ENCODE assay signal across 20 cellular contexts in genomic region chr13:23922005-23922932, GRCh38. TPM values are rescaled to one million over a fixed set of nuclear protein-coding genes. Genes with fewer than 3 reads are reported as not detected.
DNase-seq lines count a peak whose midpoint lies in the region; ATAC-seq, FAIRE-seq and TF ChIP-seq lines count a peak whose summit lies in the region.
"Had no signal": no experiment of that assay in that cellular context is flagged by ENCODE, and none has a peak within 500 bp of the region (broad histone marks: within the 10 kb centered on the region; RNA-seq: fewer than 3 reads in every experiment).

No MANE protein-coding gene starts in this region.

- H2BK5ac ChIP-seq in H1 (ENCODE audit: low read depth, low read length) (peak overlapping the region; percentile 45; the same call in 1 of the 2 replicates), mesenchymal stem cell (ENCODE audit: low read depth, low read length, poor library complexity, severe bottlenecking) (no peak overlapping the region)

- H2AFZ ChIP-seq in H1 (ENCODE audit: low read length), result peak overlapping the region; percentile 59; the same call in 1 of the 2 replicates
- H2AFZ ChIP-seq in mesenchymal stem cell (ENCODE audit: low read depth, low read length), result no peak overlapping the region
- H2AFZ ChIP-seq: parathyroid adenoma had no signal

- H3K9me3 ChIP-seq in H1 (ENCODE audit: insufficient read depth in 2 of 2, low read depth in 1 of 2, low read length in 1 of 2) (no peaks in the 10 kb centered on the region), mesenchymal stem cell (ENCODE audit: control insufficient read depth, low read length) (no peaks in the 10 kb centered on the region)
- H3K9me3 ChIP-seq: SK-N-SH had no signal

- H3K9ac ChIP-seq in H1 (replicated peaks in 1 of 4; ENCODE audit: extremely low read depth in 1 of 4, low read depth in 3 of 4, low read length in 3 of 4), result no peak overlapping the region
- no peak overlapping the region for H3K9ac ChIP-seq in mesenchymal stem cell (ENCODE audit: low read length)
- H3K9ac ChIP-seq: parathyroid adenoma, SK-N-SH had no signal

- H4K8ac ChIP-seq in H1 (ENCODE audit: extremely low read depth, insufficient read depth, low read length) (no peak overlapping the region), mesenchymal stem cell (ENCODE audit: low read length) (no peak overlapping the region)

- WGBS in H1 (ENCODE audit: extremely low coverage in 1 of 2, insufficient coverage in 1 of 2, insufficient read length in 1 of 2, insufficient replicate concordance in 2 of 2, low coverage in 1 of 2, low lambda C conversion rate in 2 of 2, missing lambda C conversion rate in 1 of 2), 2 experiments, result 75% methylated on average over 5 of the region's 5 CpGs; no CpG with 5 or more reads in 1 of the 2 experiments
- WGBS in mesenchymal stem cell, result 80% methylated on average over 5 of the region's 5 CpGs

- H3K79me2 ChIP-seq in H1 (ENCODE audit: control insufficient read depth in 1 of 2, insufficient read depth in 2 of 2, low read length in 2 of 2), result no peaks in the 10 kb centered on the region
- H3K79me2 ChIP-seq: parathyroid adenoma had no signal

- H2BK15ac ChIP-seq in H1 (ENCODE audit: low read length) (0 out of 2 replicates have a peak overlapping the region, but pooled peaks have one; percentile 48), mesenchymal stem cell (ENCODE audit: low read depth, poor library complexity, severe bottlenecking) (no peak overlapping the region)

- POLR2A ChIA-PET in H1 (lab: Charles Lee; ENCODE audit: partially characterized antibody), result interaction anchor here (0.7 kb wide), 1 partner anchor 306 kb away, joined by 3 read pairs; no protein-coding TSS in a partner anchor

- no peak overlapping the region for H4K5ac ChIP-seq in H1 (ENCODE audit: insufficient read length, low read depth, low read length)

- no peak for TF ChIP-seq EP300 in H1 (IDR thresholded peaks at IDR 0.05; ENCODE audit: borderline replicate concordance in 1 of 2, low read depth in 2 of 2, low read length in 2 of 2)

- no peak for TF ChIP-seq RAD21 in H1 (IDR thresholded peaks at IDR 0.05 in 1 of 2, conservative IDR thresholded peaks at IDR 0.05 in 1 of 2; ENCODE audit: low read depth in 2 of 2, low read length in 2 of 2)

- FAIRE-seq in H1 (lab: Jason Lieb, UNC), result no peak

- no peaks in the 10 kb centered on the region for H3K23me2 ChIP-seq in H1 (ENCODE audit: low read depth, low read length)

- H3K36me3 ChIP-seq in H1 (ENCODE audit: control insufficient read depth in 2 of 4, insufficient read depth in 4 of 4, low read length in 3 of 4) (no peaks in the 10 kb centered on the region), mesenchymal stem cell (ENCODE audit: control insufficient read depth in 1 of 2, insufficient read depth in 2 of 2, low read depth in 1 of 2, low read length in 2 of 2) (no peaks in the 10 kb centered on the region)
- H3K36me3 ChIP-seq: brain microvascular endothelial cell had no signal

- peak; percentile 20 for DNase-seq in DMS53 treated with DMSO at 0.1 percent for 48 hours (lab: John Stamatoyannopoulos, UW; ENCODE audit: unreplicated experiment)
- peak; percentile 25 for DNase-seq in HT1080 (ENCODE audit: low read depth)
- DNase-seq in H1 (ENCODE audit: low read depth in 1 of 2, low spot score in 2 of 2), result no peak
- DNase-seq in mesenchymal stem cell, result no peak
- DNase-seq in iPS-NIHi11 (ENCODE audit: low spot score), result no peak
- no peak for DNase-seq in stimulated activated CD8-positive, alpha-beta memory T cell treated with anti-CD3 and anti-CD28 coated beads, Interleukin-4, amount 100 ng/mL, for 48 hours
- DNase-seq: activated CD4-positive, alpha-beta memory T cell treated with anti-CD3 and anti-CD28 coated beads for 36 hours; activated CD4-positive, CD25-positive, alpha-beta regulatory T cell; activated effector memory CD4-positive, alpha-beta T cell treated with anti-CD3 and anti-CD28 coated beads, Interleukin-2, amount 50 U/mL, for 16 hours had no signal

- H3K4me2 ChIP-seq in H1 (ENCODE audit: insufficient read depth in 1 of 2, low read depth in 2 of 2, low read length in 2 of 2), result no peak overlapping the region
- no peak overlapping the region for H3K4me2 ChIP-seq in mesenchymal stem cell (ENCODE audit: low read length, poor library complexity, severe bottlenecking)
- H3K4me2 ChIP-seq: SK-N-SH had no signal

- peak overlapping the region; percentile 64 for H2BK12ac ChIP-seq in H1 (ENCODE audit: low read depth, low read length)
- no peak overlapping the region for H2BK12ac ChIP-seq in mesenchymal stem cell (ENCODE audit: low read length in 2 of 2)

- H3K4ac ChIP-seq in H1 (replicated peaks; ENCODE audit: insufficient read length, low read depth, low read length), result no peak overlapping the region
- no peak overlapping the region for H3K4ac ChIP-seq in mesenchymal stem cell (ENCODE audit: low read depth in 1 of 2, low read length in 2 of 2)

- H3K18ac ChIP-seq in H1 (ENCODE audit: extremely low read depth, low read length) (peak overlapping the region; percentile 41; the same call in 1 of the 2 replicates), mesenchymal stem cell (ENCODE audit: low read depth in 1 of 2, low read length in 2 of 2) (no peak overlapping the region)

- H4K20me1 ChIP-seq in H1 (replicated peaks in 1 of 2; ENCODE audit: control insufficient read depth in 1 of 2, insufficient read depth in 2 of 2, low read length in 2 of 2), result no peaks in the 10 kb centered on the region

- H2BK120ac ChIP-seq in H1 (replicated peaks; ENCODE audit: low read depth, low read length), result peak overlapping the region; percentile 18
- no peak overlapping the region for H2BK120ac ChIP-seq in mesenchymal stem cell (ENCODE audit: low read depth, low read length)

- TF ChIP-seq CTCF in H1 (IDR thresholded peaks at IDR 0.05; ENCODE audit: control extremely low read depth in 1 of 3, insufficient read depth in 1 of 3, low read depth in 1 of 3, low read length in 3 of 3), result no peak

- H3K4me3 ChIP-seq in H1 (ENCODE audit: extremely low read depth in 1 of 4, insufficient read depth in 2 of 4, low read depth in 3 of 4, low read length in 4 of 4) (peak overlapping the region in 1 of 4 experiments; percentile 38; a peak in 1 of 8 replicates), mesenchymal stem cell (ENCODE audit: insufficient read depth in 1 of 2, low read depth in 1 of 2, low read length in 2 of 2) (no peak overlapping the region)
- H3K4me3 ChIP-seq: coronary artery had no signal

- H2AK5ac ChIP-seq in H1 (ENCODE audit: low read depth, low read length) (no peak overlapping the region), mesenchymal stem cell (ENCODE audit: low read length, severe bottlenecking) (peak overlapping the region; percentile 44)

- H3K79me1 ChIP-seq in H1 (ENCODE audit: low read depth, low read length) (no peaks in the 10 kb centered on the region), mesenchymal stem cell (replicated peaks; ENCODE audit: low read length, poor library complexity, severe bottlenecking) (no peaks in the 10 kb centered on the region)

- CTCF ChIA-PET in H1 (lab: Charles Lee; ENCODE audit: partially characterized antibody), result interaction anchor here (0.6 to 4.9 kb wide), 19 partner anchors 8 to 390 kb away, joined by 3 to 37 read pairs (median 3); no protein-coding TSS in a partner anchor

- ATAC-seq in GM18868 (IDR thresholded peaks at IDR 0.05; ENCODE audit: unreplicated experiment), result no peak
- no peak for ATAC-seq in GM21423 (IDR thresholded peaks at IDR 0.05; ENCODE audit: unreplicated experiment)

- H3K27me3 ChIP-seq in H1 (replicated peaks in 1 of 4; ENCODE audit: control insufficient read depth in 3 of 4, extremely low read depth in 1 of 4, insufficient read depth in 3 of 4, low read length in 3 of 4), result no peaks in the 10 kb centered on the region
- H3K27me3 ChIP-seq in mesenchymal stem cell (ENCODE audit: control insufficient read depth in 1 of 2, insufficient read depth in 1 of 2, low read length in 2 of 2), result peaks cover 0 to 6% of the 10 kb centered on the region in 2 experiments
- H3K27me3 ChIP-seq: brain microvascular endothelial cell had no signal

- H3K4me1 ChIP-seq in H1 (replicated peaks in 1 of 4; ENCODE audit: control insufficient read depth in 3 of 4, insufficient read depth in 4 of 4, low read length in 3 of 4), result peaks cover 0 to 6% (median 4%) of the 10 kb centered on the region in 4 experiments; a peak in 3 of 7 replicates
- H3K4me1 ChIP-seq in mesenchymal stem cell (ENCODE audit: control insufficient read depth, insufficient read depth, low read depth, low read length), result no peaks in the 10 kb centered on the region
- H3K4me1 ChIP-seq: parathyroid adenoma had no signal

- H4K91ac ChIP-seq in H1 (replicated peaks; ENCODE audit: insufficient read length, low read length) (peak overlapping the region; percentile 44), mesenchymal stem cell (ENCODE audit: low read length) (no peak overlapping the region)

- no peak overlapping the region for H3K14ac ChIP-seq in H1 (ENCODE audit: insufficient read length)
- H3K14ac ChIP-seq in mesenchymal stem cell (ENCODE audit: low read length in 2 of 2), result no peak overlapping the region

- H3K27ac ChIP-seq in H1 (ENCODE audit: low read depth, low read length) (no peak overlapping the region), mesenchymal stem cell (ENCODE audit: low read length, poor library complexity, severe bottlenecking) (no peak overlapping the region)
- H3K27ac ChIP-seq: brain microvascular endothelial cell, coronary artery, parathyroid adenoma, RWPE1 had no signal

- peak overlapping the region; percentile 83; the same call in 1 of the 2 replicates for H2BK20ac ChIP-seq in H1 (ENCODE audit: low read length)

- H3K23ac ChIP-seq in H1 (ENCODE audit: insufficient read length) (no peak overlapping the region), mesenchymal stem cell (ENCODE audit: low read length in 2 of 2) (no peak overlapping the region)

- no peak overlapping the region for H3K56ac ChIP-seq in H1 (replicated peaks; ENCODE audit: insufficient read length, low read depth, low read length)

- no peak for TF ChIP-seq POLR2A in H1 (IDR thresholded peaks at IDR 0.05; ENCODE audit: control extremely low read depth in 1 of 2, low read depth in 2 of 2, low read length in 2 of 2)

RNA-seq across cellular contexts. Expression of gene C1QTNF9B, which starts 25.0 kb away (rescaled TPM):
- total RNA-seq in HT1080 (2014; rRNA removed; shearing (Covaris generic)), result 0.72 and 0.84 TPM in 2 replicates
- polyA plus RNA-seq in HT1080 (2015; cell fraction: cytosol; rRNA removed), result 0.49 and 1.2 TPM in 2 replicates
- 9.9 and 17.1 TPM in 2 replicates for polyA plus RNA-seq in HT1080 (2015; cell fraction: nucleus; rRNA removed)
- not detected in 2 replicates for total RNA-seq in H1 (2021; fragmentation: NEBNext Ultra II Directional; extraction: Animal tissue kit (Norgen Biotek cat#: 25700))
- polyA plus RNA-seq in H1 (2011; rRNA removed), result 0.09 and 0.11 TPM in 2 replicates
- 0.34 TPM for polyA plus RNA-seq in H1 (2011; cell fraction: cytosol; rRNA removed)
- polyA plus RNA-seq in H1 (2011; cell fraction: nucleus; rRNA removed), result 0.39 TPM
- polyA plus RNA-seq in H1 (2012, experiment 1 of 2), result 0.23 to 0.50 TPM (median 0.29 TPM) in 3 of 4 replicates, not detected in the other
- polyA plus RNA-seq in H1 (2012, experiment 2 of 2), result not detected
- polyA plus RNA-seq in H1 (2013, experiment 1 of 2), result 0.08 TPM
- polyA plus RNA-seq in H1 (2013, experiment 2 of 2), result not detected
- polyA minus RNA-seq in H1 (2011; rRNA and poly(A)+ RNA removed), result not detected in 2 replicates
- polyA minus RNA-seq in H1 (2011; cell fraction: cytosol; rRNA and poly(A)+ RNA removed), result not detected
- not detected for polyA minus RNA-seq in H1 (2011; cell fraction: nucleus; rRNA and poly(A)+ RNA removed)
- 0.06 TPM for polyA plus RNA-seq in mesenchymal stem cell (2013, experiment 1 of 2)
- 0.08 TPM for polyA plus RNA-seq in mesenchymal stem cell (2013, experiment 2 of 2)
- total RNA-seq: activated CD4-positive, alpha-beta memory T cell treated with anti-CD3 and anti-CD28 coated beads for 36 hours; CD4-positive, alpha-beta memory T cell; left lobe of liver; mononuclear cell; temporal lobe had no signal
- polyA plus RNA-seq: SK-N-SH had no signal

RNA-seq across cellular contexts. Expression of gene MIPEP, which starts 33.1 kb away (rescaled TPM):
- total RNA-seq in HT1080 (2014; rRNA removed; shearing (Covaris generic)), result 16.0 and 20.1 TPM in 2 replicates
- polyA plus RNA-seq in HT1080 (2015; cell fraction: cytosol; rRNA removed), result 10.7 and 13.0 TPM in 2 replicates
- polyA plus RNA-seq in HT1080 (2015; cell fraction: nucleus; rRNA removed), result 17.5 and 19.6 TPM in 2 replicates
- total RNA-seq in H1 (2021; fragmentation: NEBNext Ultra II Directional; extraction: Animal tissue kit (Norgen Biotek cat#: 25700)), result 23.8 and 24.2 TPM in 2 replicates
- 18.0 and 24.0 TPM in 2 replicates for polyA plus RNA-seq in H1 (2011; rRNA removed)
- 17.7 TPM for polyA plus RNA-seq in H1 (2011; cell fraction: cytosol; rRNA removed)
- 21.8 TPM for polyA plus RNA-seq in H1 (2011; cell fraction: nucleus; rRNA removed)
- polyA plus RNA-seq in H1 (2012, experiment 1 of 2), result 27.0 to 42.2 TPM (median 33.4 TPM) in 4 replicates
- 15.4 TPM for polyA plus RNA-seq in H1 (2012, experiment 2 of 2)
- 22.8 TPM for polyA plus RNA-seq in H1 (2013, experiment 1 of 2)
- 20.2 TPM for polyA plus RNA-seq in H1 (2013, experiment 2 of 2)
- polyA minus RNA-seq in H1 (2011; rRNA and poly(A)+ RNA removed), result 18.4 and 20.3 TPM in 2 replicates
- 7.6 TPM for polyA minus RNA-seq in H1 (2011; cell fraction: cytosol; rRNA and poly(A)+ RNA removed)
- polyA minus RNA-seq in H1 (2011; cell fraction: nucleus; rRNA and poly(A)+ RNA removed), result 22.2 TPM
- 14.5 TPM for polyA plus RNA-seq in mesenchymal stem cell (2013, experiment 1 of 2)
- polyA plus RNA-seq in mesenchymal stem cell (2013, experiment 2 of 2), result 15.8 TPM

Comparison
In these comparisons a context has a peak if more than half of its experiments do, and no peak if none do; other contexts are left out.
1. DNase-seq: peak in DMS53 treated with DMSO at 0.1 percent for 48 hours (single experiment) and HT1080 (single experiment); none in H1 (0 of 2), mesenchymal stem cell (single experiment), iPS-NIHi11 (single experiment) and stimulated activated CD8-positive, alpha-beta memory T cell treated with anti-CD3 and anti-CD28 coated beads, Interleukin-4, amount 100 ng/mL, for 48 hours (single experiment).